ENCODE assay signal across 17 cellular contexts in genomic region chr2:84526562-84526961, GRCh38. TPM values are rescaled to one million over a fixed set of nuclear protein-coding genes. Genes with fewer than 3 reads are reported as not detected.
DNase-seq lines count a peak whose midpoint lies in the region; ATAC-seq and TF ChIP-seq lines count a peak whose summit lies in the region.
"Had no signal": no experiment of that assay in that cellular context is flagged by ENCODE, and none has a peak within 500 bp of the region (broad histone marks: within the 10 kb centered on the region; RNA-seq: fewer than 3 reads in every experiment).

No MANE protein-coding gene starts in this region.

- no peaks in the 10 kb centered on the region for H3K9me2 ChIP-seq in HCT116 (ENCODE audit: insufficient read depth)

- ATAC-seq in HCT116 (peak; percentile 20; the same call in 1 of the 2 replicates), left lung (peak; percentile 29), HG03135 (IDR thresholded peaks at IDR 0.05; ENCODE audit: unreplicated experiment) (no peak)
- ATAC-seq: gastroesophageal sphincter; left lobe of liver; stimulated activated memory B cell treated with anti-CD40 and anti-IgM and Interleukin-4, amounts not matched to agents 10 μg/mL and 1 μg/mL and 100 μg/mL, for 72 hours had no signal

- RAD21 ChIA-PET in HCT116 (lab: Charles Lee; ENCODE audit: low non-redundant PET in 1 of 2, low total read pairs in 2 of 2, uncharacterized antibody in 2 of 2, unreplicated experiment in 2 of 2), result interaction anchor here in 1 of 2 experiments (1.3 kb wide), 1 partner anchor 105 kb away, joined by 5 read pairs; no protein-coding TSS in a partner anchor

- no peaks in the 10 kb centered on the region for H4K20me1 ChIP-seq in HCT116 (ENCODE audit: insufficient read depth)

- H3K4me1 ChIP-seq in HCT116 (ENCODE audit: control insufficient read depth in 1 of 2, insufficient read depth in 2 of 2, low read length in 2 of 2) (no peaks in the 10 kb centered on the region), left lung (no peaks in the 10 kb centered on the region), SJCRH30 (no peaks in the 10 kb centered on the region)

- H3K27ac ChIP-seq in HCT116 (ENCODE audit: low read depth, low read length) (no peak overlapping the region), left lung (no peak overlapping the region), SJCRH30 (no peak overlapping the region)
- H3K27ac ChIP-seq: gastroesophageal sphincter had no signal

- H3K9ac ChIP-seq in HCT116 (ENCODE audit: low read length), result no peak overlapping the region

- H3K27me3 ChIP-seq in HCT116 (ENCODE audit: insufficient read depth, low read length) (no peaks in the 10 kb centered on the region), left lung (no peaks in the 10 kb centered on the region), SJCRH30 (no peaks in the 10 kb centered on the region)
- H3K27me3 ChIP-seq: gastroesophageal sphincter had no signal

- H3K79me2 ChIP-seq in HCT116 (ENCODE audit: insufficient read depth, low read length), result no peaks in the 10 kb centered on the region

- H2AFZ ChIP-seq in HCT116 (ENCODE audit: low read depth, low read length, poor library complexity, severe bottlenecking), result no peak overlapping the region

- peak; percentile 28 for TF ChIP-seq CTCF in AG10803 (conservative IDR thresholded peaks at IDR 0.05; ENCODE audit: low read length)
- TF ChIP-seq CTCF in HCT116 (IDR thresholded peaks at IDR 0.05 in 2 of 3, conservative IDR thresholded peaks at IDR 0.05 in 1 of 3; ENCODE audit: borderline replicate concordance in 1 of 3, insufficient read depth in 1 of 3, low read depth in 2 of 3, low read length in 2 of 3), result peak; percentile 17 to 68 (median 48); a peak in 5 of 6 replicates
- TF ChIP-seq CTCF in left lung (IDR thresholded peaks at IDR 0.05), result no peak
- no peak for TF ChIP-seq CTCF in GM13977 (IDR thresholded peaks at IDR 0.05; ENCODE audit: extremely low read depth, insufficient read depth, missing control alignments)

- DNase-seq in AG10803 (ENCODE audit: low read depth) (peak; percentile 11), HCT116 (ENCODE audit: low read depth, low spot score) (no peak), astrocyte of the hippocampus (ENCODE audit: low read depth, low spot score) (peak; percentile 10), left lung (no peak), T-helper 2 cell (no peak), GM13977 (ENCODE audit: low spot score) (no peak), SJCRH30 (no peak)
- DNase-seq: activated T-cell treated with anti-CD3 and anti-CD28 coated beads for 4 hours; central memory CD4-positive, alpha-beta T cell; COR-L47; occipital lobe; RPMI8226 had no signal

- POLR2A ChIA-PET in HCT116 (lab: Charles Lee), result interaction anchor here (1.0 kb wide), 1 partner anchor 9 kb away, joined by 6 read pairs; no protein-coding TSS in a partner anchor

- H3K9me3 ChIP-seq in HCT116 (ENCODE audit: control insufficient read depth in 1 of 2, insufficient read depth in 1 of 2, low read depth in 1 of 2, low read length in 2 of 2) (no peaks in the 10 kb centered on the region), left lung (no peaks in the 10 kb centered on the region), SJCRH30 (replicated peaks) (no peaks in the 10 kb centered on the region)
- H3K9me3 ChIP-seq: gastroesophageal sphincter had no signal

- TF ChIP-seq RAD21 in HCT116 (IDR thresholded peaks at IDR 0.05; ENCODE audit: low read depth), result peak; percentile 66

- no peaks in the 10 kb centered on the region for H3K36me3 ChIP-seq in HCT116 (ENCODE audit: control insufficient read depth in 1 of 2, insufficient read depth in 2 of 2, low read length in 2 of 2)
- H3K36me3 ChIP-seq in left lung, result no peaks in the 10 kb centered on the region
- H3K36me3 ChIP-seq in SJCRH30, result no peaks in the 10 kb centered on the region
- H3K36me3 ChIP-seq: gastroesophageal sphincter had no signal

- CTCF ChIA-PET in HCT116 (lab: Charles Lee), result interaction anchor here (1.0 to 1.8 kb wide), 7 partner anchors 9 to 399 kb away, joined by 3 to 10 read pairs (median 5); partner anchors contain the start of gene DNAH6

- no peak overlapping the region for H3K4me2 ChIP-seq in HCT116 (ENCODE audit: low read length)

- intact Hi-C loops in HCT116 (cut with micrococcal nuclease), result no loop called here
- intact Hi-C loops in left lung (cut with DNase I), result no loop called here

- H3K4me3 ChIP-seq in AG10803 (ENCODE audit: low read length), result no peak overlapping the region
- H3K4me3 ChIP-seq in HCT116 (replicated peaks in 1 of 2; ENCODE audit: low read depth in 1 of 2, low read length in 2 of 2), result no peak overlapping the region
- no peak overlapping the region for H3K4me3 ChIP-seq in left lung
- H3K4me3 ChIP-seq in SJCRH30, result no peak overlapping the region
- H3K4me3 ChIP-seq: gastroesophageal sphincter had no signal

- in situ Hi-C loops in GM13977 (cut with MboI; ENCODE audit: low pct_unique_long_range_greater_than_20kb, low sequenced_read_pairs, unreplicated experiment), result no loop called here

- TF ChIP-seq POLR2A in HCT116 (IDR thresholded peaks at IDR 0.05; ENCODE audit: borderline replicate concordance, extremely low read depth, insufficient read depth, insufficient read length), result no peak

- no TSS peak for BruUV-seq in HCT116 (replicated peaks; lab: Mats Ljungman, UMichigan)

TF ChIP-seq in HCT116, 20 proteins besides CTCF, POLR2A, EP300 and RAD21:
- TF ChIP-seq FOSL1 (IDR thresholded peaks at IDR 0.05; ENCODE audit: low read depth) (no peak), CBX3 (IDR thresholded peaks at IDR 0.05; ENCODE audit: low read depth) (no peak), TCF7L2 (IDR thresholded peaks at IDR 0.05; ENCODE audit: borderline replicate concordance, extremely low read depth, insufficient read depth, insufficient read length) (no peak), REST (IDR thresholded peaks at IDR 0.05; ENCODE audit: low read depth) (no peak), CEBPB (IDR thresholded peaks at IDR 0.05; ENCODE audit: low read depth) (no peak), EZH2 (IDR thresholded peaks at IDR 0.05) (no peak), SIN3A (IDR thresholded peaks at IDR 0.05; ENCODE audit: low read depth) (no peak), ELF1 (IDR thresholded peaks at IDR 0.05; ENCODE audit: borderline replicate concordance, low read depth) (no peak), EZH2phosphoT487 (IDR thresholded peaks at IDR 0.05; ENCODE audit: borderline replicate concordance) (no peak), EGR1 (IDR thresholded peaks at IDR 0.05; ENCODE audit: low read depth) (no peak), ZBTB33 (IDR thresholded peaks at IDR 0.05; ENCODE audit: extremely low read depth, insufficient replicate concordance, low read length) (no peak), POLR2AphosphoS5 (IDR thresholded peaks at IDR 0.05; ENCODE audit: low read depth, low read length) (no peak), ZFX (IDR thresholded peaks at IDR 0.05) (no peak)

RNA-seq across cellular contexts. Expression of gene DNAH6, which starts 10.3 kb away (rescaled TPM):
- total RNA-seq in HCT116 (2021; ENCODE audit: unreplicated experiment) (1.6 TPM), left lung (1 to 10 TPM; 1.3 to 3.4 TPM)
- 0.12 and 0.22 TPM in 2 replicates for polyA plus RNA-seq in HCT116 (2012)
- not detected in 2 replicates for total RNA-seq in SJCRH30 (2014; rRNA removed; shearing (Covaris generic))
- total RNA-seq: LHCN-M2 had no signal

Comparison
In these comparisons a context has a peak if more than half of its experiments do, and no peak if none do; other contexts are left out.
1. DNase-seq: peak in AG10803 (single experiment) and astrocyte of the hippocampus (single experiment); none in HCT116 (single experiment), left lung (0 of 2), T-helper 2 cell (0 of 5), GM13977 (single experiment) and SJCRH30 (0 of 2).
2. CTCF ChIP-seq: peak in AG10803 (single experiment) and HCT116 (3 of 3); none in left lung (0 of 2) and GM13977 (single experiment).